ENCODE assay signal across 20 cellular contexts in genomic region chr19:23917856-23918255, GRCh38. TPM values are rescaled to one million over a fixed set of nuclear protein-coding genes. Genes with fewer than 3 reads are reported as not detected.
A peak's percentile ranks its signal among the peaks of the same experiment; 100 is the strongest.
DNase-seq lines count a peak whose midpoint lies in the region; ATAC-seq and TF ChIP-seq lines count a peak whose summit lies in the region.
"Had no signal": no experiment of that assay in that cellular context is flagged by ENCODE, and none has a peak within 500 bp of the region (broad histone marks: within the 10 kb centered on the region; RNA-seq: fewer than 3 reads in every experiment).

No MANE protein-coding gene starts in this region.

- no peaks in the 10 kb centered on the region for H3K4me1 ChIP-seq in body of pancreas
- no peaks in the 10 kb centered on the region for H3K4me1 ChIP-seq in left lung

- no peaks in the 10 kb centered on the region for H3K4me1 Mint-ChIP-seq in type B pancreatic cell (ENCODE audit: unreplicated experiment)

- DNase-seq in NCI-H82 (lab: John Stamatoyannopoulos, UW) (peak; percentile 9), NCI-H82 treated with DMSO at 0.1 percent for 48 hours (lab: John Stamatoyannopoulos, UW; ENCODE audit: unreplicated experiment) (no peak), body of pancreas (peak; percentile 41 to 59 (median 46)), left lung (peak in 1 of 2 donors; percentile 40), type B pancreatic cell (ENCODE audit: extremely low spot score, unreplicated experiment) (no peak), dorsolateral prefrontal cortex (no peak)
- no peak for DNase-seq in stimulated activated CD4-positive, alpha-beta T cell treated with anti-CD3 and anti-CD28 coated beads, Interleukin-4, amount 100 ng/mL, for 4 hours
- no peak for DNase-seq in activated CD4-positive, CD25-positive, alpha-beta regulatory T cell treated with anti-CD3 and anti-CD28 coated beads, Interleukin-2, amount 50 U/mL, for 72 hours
- DNase-seq: activated CD4-positive, alpha-beta T cell treated with anti-CD3 and anti-CD28 coated beads for 1 hour; activated gamma-delta T cell; aorta; foreskin fibroblast; HCEC 1CT; hippocampal formation; naive thymus-derived CD8-positive, alpha-beta T cell; NCI-H345; SHP77 treated with DMSO at 0.1 percent for 48 hours; T-helper 17 cell had no signal

- H3K27ac ChIP-seq in body of pancreas, result peak overlapping the region in 2 of 4 donors; percentile 34 to 50
- peak overlapping the region; percentile 10 to 33 for H3K27ac ChIP-seq in left lung
- no peak overlapping the region for H3K27ac ChIP-seq in dorsolateral prefrontal cortex
- H3K27ac ChIP-seq: BLaER1, tibial nerve had no signal

- TF ChIP-seq POLR2A in body of pancreas (IDR thresholded peaks at IDR 0.05), result peak in 2 of 3 donors; percentile 16 to 64

- no peak for TF ChIP-seq CTCF in body of pancreas (IDR thresholded peaks at IDR 0.05)
- no peak for TF ChIP-seq CTCF in left lung (IDR thresholded peaks at IDR 0.05)
- no peak for TF ChIP-seq CTCF in type B pancreatic cell (conservative IDR thresholded peaks at IDR 0.05)
- no peak for TF ChIP-seq CTCF in dorsolateral prefrontal cortex (IDR thresholded peaks at IDR 0.05 in 54 of 56, conservative IDR thresholded peaks at IDR 0.05 in 2 of 56; ENCODE audit: low read depth in 1 of 56, partially characterized antibody in 56 of 56)

- no peaks in the 10 kb centered on the region for H3K27me3 ChIP-seq in body of pancreas
- H3K27me3 ChIP-seq in left lung, result no peaks in the 10 kb centered on the region
- H3K27me3 ChIP-seq in dorsolateral prefrontal cortex, result no peaks in the 10 kb centered on the region
- H3K27me3 ChIP-seq: BLaER1, tibial nerve had no signal

- ATAC-seq in body of pancreas, result peak; percentile 91
- ATAC-seq in left lung, result peak; percentile 76
- ATAC-seq: naive thymus-derived CD8-positive, alpha-beta T cell; T-helper 17 cell had no signal

- H3K4me3 ChIP-seq in body of pancreas, result no peak overlapping the region
- no peak overlapping the region for H3K4me3 ChIP-seq in left lung
- no peak overlapping the region for H3K4me3 ChIP-seq in dorsolateral prefrontal cortex
- H3K4me3 ChIP-seq: BLaER1, tibial nerve had no signal

- H3K9me3 ChIP-seq in body of pancreas (no peaks in the 10 kb centered on the region), left lung (peaks cover 0 to 8% of the 10 kb centered on the region in 2 donors)
- H3K9me3 ChIP-seq: tibial nerve had no signal

- peak overlapping the region; percentile 88 for H3K27ac Mint-ChIP-seq in type B pancreatic cell
- H3K27ac Mint-ChIP-seq: T-helper 17 cell had no signal

- WGBS in body of pancreas, 2 donors, result 29 to 40% methylated on average over 5 of the region's 5 CpGs

- H3K9me3 Mint-ChIP-seq in type B pancreatic cell, result peaks cover 14% of the 10 kb centered on the region

- H3K27me3 Mint-ChIP-seq in type B pancreatic cell, result no peaks in the 10 kb centered on the region
- H3K27me3 Mint-ChIP-seq: naive thymus-derived CD8-positive, alpha-beta T cell; T-helper 17 cell had no signal

- peak overlapping the region; percentile 14 for H3K4me3 Mint-ChIP-seq in type B pancreatic cell
- H3K4me3 Mint-ChIP-seq: naive thymus-derived CD8-positive, alpha-beta T cell; T-helper 17 cell had no signal

- intact Hi-C loops in body of pancreas (cut with DNase I), result no loop called here
- intact Hi-C loops in left lung (cut with DNase I), result no loop called here
- intact Hi-C loops in dorsolateral prefrontal cortex (cut with DNase I), result loop anchor here in 1 of 2 donors (10.0 kb wide), 2 partner anchors 117 to 153 kb away; a partner anchor contains a TSS

- H3K36me3 ChIP-seq in body of pancreas (replicated peaks in 1 of 2; ENCODE audit: insufficient read depth in 1 of 2, low read depth in 2 of 2) (no peaks in the 10 kb centered on the region), left lung (peaks cover 0 to 20% of the 10 kb centered on the region in 2 donors)

- H3K36me3 Mint-ChIP-seq in type B pancreatic cell, result peaks cover 8% of the 10 kb centered on the region

RNA-seq across cellular contexts. Expression of gene ZNF726, which starts 3.2 kb away (rescaled TPM):
- total RNA-seq in body of pancreas (1 to 10 TPM; 1.8 to 2.0 TPM), left lung (1 to 10 TPM; 4.0 to 5.1 TPM), type B pancreatic cell (ENCODE audit: low replicate concordance) (4.2 and 6.8 TPM in 2 replicates), dorsolateral prefrontal cortex (1 to 10 TPM; 2.1 to 8.3 (median 4.2) TPM)

Comparison
In these comparisons a context has a peak if more than half of its experiments do, and no peak if none do; other contexts are left out.
1. DNase-seq: peak in NCI-H82 (single experiment) and body of pancreas (4 of 4); none in NCI-H82 treated with DMSO at 0.1 percent for 48 hours (single experiment), type B pancreatic cell (single experiment), stimulated activated CD4-positive, alpha-beta T cell treated with anti-CD3 and anti-CD28 coated beads, Interleukin-4, amount 100 ng/mL, for 4 hours (0 of 2), activated CD4-positive, CD25-positive, alpha-beta regulatory T cell treated with anti-CD3 and anti-CD28 coated beads, Interleukin-2, amount 50 U/mL, for 72 hours (single experiment) and dorsolateral prefrontal cortex (0 of 10).
2. H3K27ac ChIP-seq: peak in left lung (2 of 2); none in dorsolateral prefrontal cortex (0 of 59).